8 cellular contexts compared by ENCODE assay signal in genomic region chr19:30046522-30046921, GRCh38.
DNase-seq lines count a peak whose midpoint lies in the region; ATAC-seq and TF ChIP-seq lines count a peak whose summit lies in the region.

No MANE protein-coding gene starts in this region.

- no TSS peak for BruUV-seq in Calu3 (replicated peaks; lab: Mats Ljungman, UMichigan)

- DNase-seq in Calu3 (no peak), NCI-H2107 (lab: John Stamatoyannopoulos, UW) (peak; percentile 33), fibroblast of villous mesenchyme (ENCODE audit: low read depth) (no peak), thyroid gland (no peak), lower leg skin (ENCODE audit: low spot score in 2 of 2) (no peak), GF-D8 (lab: John Stamatoyannopoulos, UW) (no peak), cortex of kidney (lab: John Stamatoyannopoulos, UW) (no peak)

- no peaks in the 10 kb centered on the region for H3K9me3 Mint-ChIP-seq in Calu3 (ENCODE audit: low read depth, unreplicated experiment)

- H3K27ac ChIP-seq in thyroid gland: no peak overlapping the region

- no peaks in the 10 kb centered on the region for H3K36me3 ChIP-seq in thyroid gland

- intact Hi-C loops in Calu3 (cut with micrococcal nuclease; ENCODE audit: unreplicated experiment): no loop called here
- intact Hi-C loops in thyroid gland (cut with DNase I): no loop called here
- intact Hi-C loops in lower leg skin (cut with DNase I; ENCODE audit: low total_unique reads): no loop called here

- CTCF ChIA-PET in Calu3 (lab: Charles Lee): no interaction called here

- no peak overlapping the region for H3K27ac Mint-ChIP-seq in Calu3 (ENCODE audit: unreplicated experiment)

- H3K4me3 ChIP-seq in fibroblast of villous mesenchyme (ENCODE audit: low read depth, low read length) (no peak overlapping the region), thyroid gland (replicated peaks in 1 of 3) (no peak overlapping the region), lower leg skin (ENCODE audit: low read depth, poor library complexity, severe bottlenecking) (no peak overlapping the region)

- H3K4me1 Mint-ChIP-seq in Calu3 (ENCODE audit: low read depth, unreplicated experiment): no peaks in the 10 kb centered on the region

- no peaks in the 10 kb centered on the region for H3K9me3 ChIP-seq in thyroid gland

- peak; percentile 77 for ATAC-seq in GM21423 (IDR thresholded peaks at IDR 0.05; ENCODE audit: unreplicated experiment)

- H3K27me3 ChIP-seq in thyroid gland: no peaks in the 10 kb centered on the region

- H3K27me3 Mint-ChIP-seq in Calu3 (ENCODE audit: unreplicated experiment): no peaks in the 10 kb centered on the region

- TF ChIP-seq POLR2A in thyroid gland (IDR thresholded peaks at IDR 0.05) (no peak), lower leg skin (IDR thresholded peaks at IDR 0.05) (no peak)

- H3K4me3 Mint-ChIP-seq in Calu3 (ENCODE audit: low read depth, unreplicated experiment): no peak overlapping the region

- WGBS in thyroid gland, 2 donors: 39 to 45% methylated on average over 4 of the region's 4 CpGs
- 42 to 47% methylated on average over 4 of the region's 4 CpGs for WGBS in lower leg skin, 2 donors

- TF ChIP-seq CTCF in Calu3 (IDR thresholded peaks at IDR 0.05; ENCODE audit: unreplicated experiment) (peak; percentile 40), fibroblast of villous mesenchyme (IDR thresholded peaks at IDR 0.05; ENCODE audit: insufficient read depth, low read depth, low read length) (peak; percentile 34), thyroid gland (IDR thresholded peaks at IDR 0.05) (peak in 4 of 6 experiments; percentile 12 to 50 (median 30)), lower leg skin (IDR thresholded peaks at IDR 0.05) (no peak)

- peaks cover 8% of the 10 kb centered on the region for H3K36me3 Mint-ChIP-seq in Calu3 (ENCODE audit: insufficient read depth, unreplicated experiment)

- peaks cover 22 to 35% of the 10 kb centered on the region in 2 donors for H3K4me1 ChIP-seq in thyroid gland

Comparison
In these comparisons a context has a peak if more than half of its experiments do, and no peak if none do; other contexts are left out.
1. CTCF ChIP-seq: peak in Calu3 (single experiment), fibroblast of villous mesenchyme (single experiment) and thyroid gland (4 of 6); none in lower leg skin (0 of 3).